ENCODE assay signal across 8 cellular contexts in the genomic region with DNA sequence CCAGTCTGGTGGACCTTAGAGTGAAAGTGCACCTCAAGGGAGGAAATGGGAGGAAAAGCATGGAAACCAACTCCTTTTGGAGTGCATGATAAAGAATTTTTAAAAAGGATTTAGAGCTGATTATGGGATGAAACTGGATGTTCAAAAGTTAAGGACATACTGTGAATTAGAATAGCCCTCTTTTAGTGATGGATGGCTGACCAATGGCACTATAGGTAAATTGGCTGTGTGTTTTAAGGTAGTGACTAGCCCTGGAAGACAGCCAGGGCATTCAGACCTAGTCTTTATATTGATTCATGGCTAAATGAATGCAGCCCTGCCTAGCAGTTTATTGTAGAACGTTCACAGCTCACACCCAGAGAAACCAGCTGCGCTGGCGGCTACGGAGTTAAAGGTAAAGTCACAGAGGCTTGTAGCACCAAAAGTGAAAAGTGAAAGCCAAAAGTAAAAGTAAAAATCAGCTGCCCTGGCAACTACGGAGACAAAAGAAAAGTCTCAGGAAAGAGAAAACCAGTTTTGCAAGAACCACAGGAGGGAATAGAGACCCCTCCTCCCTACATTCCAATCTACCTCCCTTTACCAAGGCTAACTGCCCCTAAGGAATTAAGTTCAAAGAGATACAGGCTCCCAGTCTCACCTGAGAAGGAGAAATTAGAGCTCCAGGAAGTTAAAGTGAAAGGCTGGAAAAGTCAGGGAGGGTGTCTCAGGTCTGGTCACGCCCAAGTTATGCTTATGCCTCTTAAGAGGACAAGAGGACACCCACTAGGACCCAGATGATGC. TPM values are rescaled to one million over a fixed set of nuclear protein-coding genes. Genes with fewer than 3 reads are reported as not detected.
DNase-seq lines count a peak whose midpoint lies in the region; ATAC-seq and TF ChIP-seq lines count a peak whose summit lies in the region.

No MANE protein-coding gene starts in this region.

- 2 to 3% methylated on average over 6 of the region's 6 CpGs for WGBS in body of pancreas, 2 donors

- ATAC-seq in GM21423 (IDR thresholded peaks at IDR 0.05; ENCODE audit: unreplicated experiment) (peak; percentile 64), body of pancreas (peak; percentile 76), left colon (peak; percentile 91)

- no peak for TF ChIP-seq CTCF in AG10803 (conservative IDR thresholded peaks at IDR 0.05; ENCODE audit: low read length)
- no peak for TF ChIP-seq CTCF in body of pancreas (IDR thresholded peaks at IDR 0.05)

- DNase-seq in AG10803 (ENCODE audit: low read depth) (peak; percentile 5), NCI-H345 (lab: John Stamatoyannopoulos, UW) (peak; percentile 79), body of pancreas (peak; percentile 54 to 77 (median 70)), left colon (peak; percentile 78 to 84), superior temporal gyrus (ENCODE audit: extremely low spot score) (no peak), NCI-H146 treated with DMSO at 0.1 percent for 48 hours (lab: John Stamatoyannopoulos, UW; ENCODE audit: unreplicated experiment) (no peak)
- peak; percentile 45 for DNase-seq in stimulated activated CD8-positive, alpha-beta memory T cell treated with anti-CD3 and anti-CD28 coated beads, Interleukin-4, amount 100 ng/mL, for 48 hours

- H3K27me3 ChIP-seq in body of pancreas: no peaks in the 10 kb centered on the region

- H3K4me3 ChIP-seq in AG10803 (ENCODE audit: low read length) (no peak overlapping the region), body of pancreas (peak overlapping the region in 1 of 2 donors; percentile 14)

- H3K36me3 ChIP-seq in body of pancreas (replicated peaks in 1 of 2; ENCODE audit: insufficient read depth in 1 of 2, low read depth in 2 of 2): no peaks in the 10 kb centered on the region

- peak overlapping the region; percentile 60 to 87 (median 82) for H3K27ac ChIP-seq in body of pancreas

- TF ChIP-seq POLR2A in body of pancreas (IDR thresholded peaks at IDR 0.05): peak in 2 of 3 donors; percentile 42 to 47

- intact Hi-C loops in body of pancreas (cut with DNase I) (no loop called here), left colon (cut with DNase I, micrococcal nuclease) (no loop called here)

- H3K4me1 ChIP-seq in body of pancreas: peaks cover 54% of the 10 kb centered on the region

- no peaks in the 10 kb centered on the region for H3K9me3 ChIP-seq in body of pancreas

RNA-seq across cellular contexts. Expression of a gene that starts 21.8 kb away (rescaled TPM):
- 1 to 10 TPM in 1 of 2 donors, not detected in 1; 4.9 TPM for total RNA-seq in body of pancreas
- 1 to 10 TPM in 1 of 2 donors, under 1 TPM in 1; 0.36 to 2.7 TPM for total RNA-seq in left colon

Comparison
In these comparisons a context has a peak if more than half of its experiments do, and no peak if none do; other contexts are left out.
1. DNase-seq: peak in AG10803 (single experiment), NCI-H345 (single experiment), body of pancreas (4 of 4), left colon (2 of 2) and stimulated activated CD8-positive, alpha-beta memory T cell treated with anti-CD3 and anti-CD28 coated beads, Interleukin-4, amount 100 ng/mL, for 48 hours (single experiment); none in superior temporal gyrus (single experiment) and NCI-H146 treated with DMSO at 0.1 percent for 48 hours (single experiment).
2. Peak in every context shown above with its lines, with median percentiles within 50 percentile points of each other: ATAC-seq.